Comparison of ENCODE assay signal across 1 cellular context in the genomic region with DNA sequence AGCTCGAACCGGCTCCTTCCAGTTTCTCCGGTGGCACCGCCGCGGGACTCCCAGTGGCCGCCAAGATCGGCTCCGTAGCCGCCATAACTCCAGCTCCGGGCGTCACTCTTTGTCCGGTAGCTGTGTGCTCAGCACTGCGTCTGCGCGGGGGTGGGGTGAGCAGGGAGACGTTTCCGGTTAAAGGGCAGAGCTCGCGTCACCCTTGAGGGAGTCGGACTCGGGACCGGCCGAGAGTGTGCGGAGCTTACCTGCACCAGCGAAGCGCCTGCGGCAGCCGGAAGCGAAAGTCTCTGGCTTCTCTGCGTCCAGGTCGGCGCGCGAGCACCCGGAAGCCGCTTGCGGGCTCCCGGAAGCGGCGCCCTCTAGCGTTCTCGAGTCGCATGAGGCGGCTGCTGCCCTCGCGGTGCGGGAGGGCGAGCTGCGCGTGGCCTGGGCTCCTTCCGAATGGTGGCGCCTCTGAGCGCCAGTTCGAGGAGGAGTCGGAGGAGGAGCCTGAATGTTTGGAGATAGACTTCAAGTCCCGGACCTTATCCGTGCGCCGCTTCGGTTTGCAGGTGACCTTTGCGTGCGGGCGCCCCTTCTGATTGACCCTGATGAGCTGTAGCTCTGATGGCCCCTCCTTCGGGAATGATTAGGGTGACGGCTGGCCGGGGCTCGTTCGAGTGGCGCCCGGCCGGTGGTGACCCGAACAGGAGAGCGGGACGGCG.
TF ChIP-seq lines count a peak whose summit lies in the region.

A gene (minus strand): TSS at position 303 of the 707 bp plus-strand sequence. CDS start 218 bp downstream, at position 85.

TF ChIP-seq in K562, 482 proteins besides CTCF, POLR2A, EP300 and RAD21 (continued from another document and continues in another):
- TF ChIP-seq, protein P1, sequence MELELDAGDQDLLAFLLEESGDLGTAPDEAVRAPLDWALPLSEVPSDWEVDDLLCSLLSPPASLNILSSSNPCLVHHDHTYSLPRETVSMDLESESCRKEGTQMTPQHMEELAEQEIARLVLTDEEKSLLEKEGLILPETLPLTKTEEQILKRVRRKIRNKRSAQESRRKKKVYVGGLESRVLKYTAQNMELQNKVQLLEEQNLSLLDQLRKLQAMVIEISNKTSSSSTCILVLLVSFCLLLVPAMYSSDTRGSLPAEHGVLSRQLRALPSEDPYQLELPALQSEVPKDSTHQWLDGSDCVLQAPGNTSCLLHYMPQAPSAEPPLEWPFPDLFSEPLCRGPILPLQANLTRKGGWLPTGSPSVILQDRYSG (tag; conservative IDR thresholded peaks at IDR 0.05; ENCODE audit: low read depth): no peak
- TF ChIP-seq RBM34 (IDR thresholded peaks at IDR 0.05; ENCODE audit: borderline replicate concordance, insufficient read depth, low read length) (no peak), MAZ (CRISPR knock-in tag; conservative IDR thresholded peaks at IDR 0.05 in 1 of 2, IDR thresholded peaks at IDR 0.05 in 1 of 2) (peak; percentile 92 to 94), POLR2H (tag; IDR thresholded peaks at IDR 0.05; ENCODE audit: low read depth) (peak; percentile 82), ZNF79 (CRISPR knock-in tag; IDR thresholded peaks at IDR 0.05; ENCODE audit: low read depth) (no peak), HLTF (IDR thresholded peaks at IDR 0.05) (no peak), BRD4 (IDR thresholded peaks at IDR 0.05) (no peak), MED1 (CRISPR knock-in tag; IDR thresholded peaks at IDR 0.05; ENCODE audit: borderline replicate concordance) (no peak), MAFK (IDR thresholded peaks at IDR 0.05; ENCODE audit: low read length) (no peak), ZNF561 (CRISPR knock-in tag; conservative IDR thresholded peaks at IDR 0.05) (no peak), ZNF232 (CRISPR knock-in tag; IDR thresholded peaks at IDR 0.05) (peak; percentile 54; the same call in 1 of the 2 replicates), SRSF3 (IDR thresholded peaks at IDR 0.05; ENCODE audit: insufficient read depth, low read length) (no peak), TOE1 (IDR thresholded peaks at IDR 0.05; ENCODE audit: borderline replicate concordance) (peak; percentile 90; the same call in 1 of the 2 replicates), TOE1 (CRISPR knock-in tag; IDR thresholded peaks at IDR 0.05; ENCODE audit: borderline replicate concordance, low read depth) (0 out of 2 replicates have a peak, but pooled peaks have one; percentile 78), SPI1 (IDR thresholded peaks at IDR 0.05; ENCODE audit: borderline replicate concordance, low read depth, low read length) (no peak), CBX5 (IDR thresholded peaks at IDR 0.05; ENCODE audit: borderline replicate concordance, low read depth) (peak; percentile 85; the same call in 1 of the 2 replicates), SMARCA5 (IDR thresholded peaks at IDR 0.05) (peak; percentile 49; the same call in 1 of the 2 replicates), ARNT (IDR thresholded peaks at IDR 0.05) (no peak; a peak in 1 of 4 replicates), ZNF551 (CRISPR knock-in tag; IDR thresholded peaks at IDR 0.05) (no peak), U2AF2 (optimal IDR thresholded peaks at IDR 0.05; ENCODE audit: low read depth, low read length) (no peak), MCM2 (IDR thresholded peaks at IDR 0.05; ENCODE audit: low read depth) (no peak), NR2C1 (IDR thresholded peaks at IDR 0.05) (peak; percentile 84), NR2C1 (tag; IDR thresholded peaks at IDR 0.05) (peak; percentile 87), ZNF586 (CRISPR knock-in tag; conservative IDR thresholded peaks at IDR 0.05) (no peak), ZNF764 (CRISPR knock-in tag; IDR thresholded peaks at IDR 0.05; ENCODE audit: low read depth) (no peak), ETV5 (CRISPR knock-in tag; IDR thresholded peaks at IDR 0.05; ENCODE audit: low read depth) (peak; percentile 89), SREBF1 (IDR thresholded peaks at IDR 0.05; ENCODE audit: borderline replicate concordance, low read depth, low read length) (peak; percentile 87; the same call in 1 of the 2 replicates), ZC3H8 (IDR thresholded peaks at IDR 0.05) (no peak), HIVEP1 (CRISPR knock-in tag; IDR thresholded peaks at IDR 0.05) (no peak), ZNF165 (CRISPR knock-in tag; IDR thresholded peaks at IDR 0.05; ENCODE audit: borderline replicate concordance) (no peak)
- TF ChIP-seq, protein P2, sequence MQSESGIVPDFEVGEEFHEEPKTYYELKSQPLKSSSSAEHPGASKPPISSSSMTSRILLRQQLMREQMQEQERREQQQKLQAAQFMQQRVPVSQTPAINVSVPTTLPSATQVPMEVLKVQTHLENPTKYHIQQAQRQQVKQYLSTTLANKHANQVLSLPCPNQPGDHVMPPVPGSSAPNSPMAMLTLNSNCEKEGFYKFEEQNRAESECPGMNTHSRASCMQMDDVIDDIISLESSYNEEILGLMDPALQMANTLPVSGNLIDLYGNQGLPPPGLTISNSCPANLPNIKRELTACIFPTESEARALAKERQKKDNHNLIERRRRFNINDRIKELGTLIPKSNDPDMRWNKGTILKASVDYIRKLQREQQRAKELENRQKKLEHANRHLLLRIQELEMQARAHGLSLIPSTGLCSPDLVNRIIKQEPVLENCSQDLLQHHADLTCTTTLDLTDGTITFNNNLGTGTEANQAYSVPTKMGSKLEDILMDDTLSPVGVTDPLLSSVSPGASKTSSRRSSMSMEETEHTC (IDR thresholded peaks at IDR 0.05): peak; percentile 53; the same call in 1 of the 2 replicates
- TF ChIP-seq, protein P3, sequence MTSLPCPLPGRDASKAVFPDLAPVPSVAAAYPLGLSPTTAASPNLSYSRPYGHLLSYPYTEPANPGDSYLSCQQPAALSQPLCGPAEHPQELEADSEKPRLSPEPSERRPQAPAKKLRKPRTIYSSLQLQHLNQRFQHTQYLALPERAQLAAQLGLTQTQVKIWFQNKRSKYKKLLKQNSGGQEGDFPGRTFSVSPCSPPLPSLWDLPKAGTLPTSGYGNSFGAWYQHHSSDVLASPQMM (CRISPR knock-in tag; IDR thresholded peaks at IDR 0.05): no peak
- TF ChIP-seq, protein P4, sequence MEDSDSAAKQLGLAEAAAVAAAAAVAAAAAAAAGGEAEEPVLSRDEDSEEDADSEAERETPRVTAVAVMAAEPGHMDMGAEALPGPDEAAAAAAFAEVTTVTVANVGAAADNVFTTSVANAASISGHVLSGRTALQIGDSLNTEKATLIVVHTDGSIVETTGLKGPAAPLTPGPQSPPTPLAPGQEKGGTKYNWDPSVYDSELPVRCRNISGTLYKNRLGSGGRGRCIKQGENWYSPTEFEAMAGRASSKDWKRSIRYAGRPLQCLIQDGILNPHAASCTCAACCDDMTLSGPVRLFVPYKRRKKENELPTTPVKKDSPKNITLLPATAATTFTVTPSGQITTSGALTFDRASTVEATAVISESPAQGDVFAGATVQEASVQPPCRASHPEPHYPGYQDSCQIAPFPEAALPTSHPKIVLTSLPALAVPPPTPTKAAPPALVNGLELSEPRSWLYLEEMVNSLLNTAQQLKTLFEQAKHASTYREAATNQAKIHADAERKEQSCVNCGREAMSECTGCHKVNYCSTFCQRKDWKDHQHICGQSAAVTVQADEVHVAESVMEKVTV (CRISPR knock-in tag; IDR thresholded peaks at IDR 0.05): peak; percentile 46; the same call in 1 of the 2 replicates
- TF ChIP-seq, protein P5, sequence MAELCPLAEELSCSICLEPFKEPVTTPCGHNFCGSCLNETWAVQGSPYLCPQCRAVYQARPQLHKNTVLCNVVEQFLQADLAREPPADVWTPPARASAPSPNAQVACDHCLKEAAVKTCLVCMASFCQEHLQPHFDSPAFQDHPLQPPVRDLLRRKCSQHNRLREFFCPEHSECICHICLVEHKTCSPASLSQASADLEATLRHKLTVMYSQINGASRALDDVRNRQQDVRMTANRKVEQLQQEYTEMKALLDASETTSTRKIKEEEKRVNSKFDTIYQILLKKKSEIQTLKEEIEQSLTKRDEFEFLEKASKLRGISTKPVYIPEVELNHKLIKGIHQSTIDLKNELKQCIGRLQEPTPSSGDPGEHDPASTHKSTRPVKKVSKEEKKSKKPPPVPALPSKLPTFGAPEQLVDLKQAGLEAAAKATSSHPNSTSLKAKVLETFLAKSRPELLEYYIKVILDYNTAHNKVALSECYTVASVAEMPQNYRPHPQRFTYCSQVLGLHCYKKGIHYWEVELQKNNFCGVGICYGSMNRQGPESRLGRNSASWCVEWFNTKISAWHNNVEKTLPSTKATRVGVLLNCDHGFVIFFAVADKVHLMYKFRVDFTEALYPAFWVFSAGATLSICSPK (IDR thresholded peaks at IDR 0.05; ENCODE audit: borderline replicate concordance): no peak
- TF ChIP-seq, protein P6, sequence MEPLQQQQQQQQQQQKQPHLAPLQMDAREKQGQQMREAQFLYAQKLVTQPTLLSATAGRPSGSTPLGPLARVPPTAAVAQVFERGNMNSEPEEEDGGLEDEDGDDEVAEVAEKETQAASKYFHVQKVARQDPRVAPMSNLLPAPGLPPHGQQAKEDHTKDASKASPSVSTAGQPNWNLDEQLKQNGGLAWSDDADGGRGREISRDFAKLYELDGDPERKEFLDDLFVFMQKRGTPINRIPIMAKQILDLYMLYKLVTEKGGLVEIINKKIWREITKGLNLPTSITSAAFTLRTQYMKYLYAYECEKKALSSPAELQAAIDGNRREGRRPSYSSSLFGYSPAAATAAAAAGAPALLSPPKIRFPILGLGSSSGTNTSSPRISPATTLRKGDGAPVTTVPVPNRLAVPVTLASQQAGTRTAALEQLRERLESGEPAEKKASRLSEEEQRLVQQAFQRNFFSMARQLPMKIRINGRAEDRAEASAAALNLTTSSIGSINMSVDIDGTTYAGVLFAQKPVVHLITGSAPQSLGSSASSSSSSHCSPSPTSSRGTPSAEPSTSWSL (CRISPR knock-in tag; IDR thresholded peaks at IDR 0.05; ENCODE audit: borderline replicate concordance): no peak
- TF ChIP-seq, protein P7, sequence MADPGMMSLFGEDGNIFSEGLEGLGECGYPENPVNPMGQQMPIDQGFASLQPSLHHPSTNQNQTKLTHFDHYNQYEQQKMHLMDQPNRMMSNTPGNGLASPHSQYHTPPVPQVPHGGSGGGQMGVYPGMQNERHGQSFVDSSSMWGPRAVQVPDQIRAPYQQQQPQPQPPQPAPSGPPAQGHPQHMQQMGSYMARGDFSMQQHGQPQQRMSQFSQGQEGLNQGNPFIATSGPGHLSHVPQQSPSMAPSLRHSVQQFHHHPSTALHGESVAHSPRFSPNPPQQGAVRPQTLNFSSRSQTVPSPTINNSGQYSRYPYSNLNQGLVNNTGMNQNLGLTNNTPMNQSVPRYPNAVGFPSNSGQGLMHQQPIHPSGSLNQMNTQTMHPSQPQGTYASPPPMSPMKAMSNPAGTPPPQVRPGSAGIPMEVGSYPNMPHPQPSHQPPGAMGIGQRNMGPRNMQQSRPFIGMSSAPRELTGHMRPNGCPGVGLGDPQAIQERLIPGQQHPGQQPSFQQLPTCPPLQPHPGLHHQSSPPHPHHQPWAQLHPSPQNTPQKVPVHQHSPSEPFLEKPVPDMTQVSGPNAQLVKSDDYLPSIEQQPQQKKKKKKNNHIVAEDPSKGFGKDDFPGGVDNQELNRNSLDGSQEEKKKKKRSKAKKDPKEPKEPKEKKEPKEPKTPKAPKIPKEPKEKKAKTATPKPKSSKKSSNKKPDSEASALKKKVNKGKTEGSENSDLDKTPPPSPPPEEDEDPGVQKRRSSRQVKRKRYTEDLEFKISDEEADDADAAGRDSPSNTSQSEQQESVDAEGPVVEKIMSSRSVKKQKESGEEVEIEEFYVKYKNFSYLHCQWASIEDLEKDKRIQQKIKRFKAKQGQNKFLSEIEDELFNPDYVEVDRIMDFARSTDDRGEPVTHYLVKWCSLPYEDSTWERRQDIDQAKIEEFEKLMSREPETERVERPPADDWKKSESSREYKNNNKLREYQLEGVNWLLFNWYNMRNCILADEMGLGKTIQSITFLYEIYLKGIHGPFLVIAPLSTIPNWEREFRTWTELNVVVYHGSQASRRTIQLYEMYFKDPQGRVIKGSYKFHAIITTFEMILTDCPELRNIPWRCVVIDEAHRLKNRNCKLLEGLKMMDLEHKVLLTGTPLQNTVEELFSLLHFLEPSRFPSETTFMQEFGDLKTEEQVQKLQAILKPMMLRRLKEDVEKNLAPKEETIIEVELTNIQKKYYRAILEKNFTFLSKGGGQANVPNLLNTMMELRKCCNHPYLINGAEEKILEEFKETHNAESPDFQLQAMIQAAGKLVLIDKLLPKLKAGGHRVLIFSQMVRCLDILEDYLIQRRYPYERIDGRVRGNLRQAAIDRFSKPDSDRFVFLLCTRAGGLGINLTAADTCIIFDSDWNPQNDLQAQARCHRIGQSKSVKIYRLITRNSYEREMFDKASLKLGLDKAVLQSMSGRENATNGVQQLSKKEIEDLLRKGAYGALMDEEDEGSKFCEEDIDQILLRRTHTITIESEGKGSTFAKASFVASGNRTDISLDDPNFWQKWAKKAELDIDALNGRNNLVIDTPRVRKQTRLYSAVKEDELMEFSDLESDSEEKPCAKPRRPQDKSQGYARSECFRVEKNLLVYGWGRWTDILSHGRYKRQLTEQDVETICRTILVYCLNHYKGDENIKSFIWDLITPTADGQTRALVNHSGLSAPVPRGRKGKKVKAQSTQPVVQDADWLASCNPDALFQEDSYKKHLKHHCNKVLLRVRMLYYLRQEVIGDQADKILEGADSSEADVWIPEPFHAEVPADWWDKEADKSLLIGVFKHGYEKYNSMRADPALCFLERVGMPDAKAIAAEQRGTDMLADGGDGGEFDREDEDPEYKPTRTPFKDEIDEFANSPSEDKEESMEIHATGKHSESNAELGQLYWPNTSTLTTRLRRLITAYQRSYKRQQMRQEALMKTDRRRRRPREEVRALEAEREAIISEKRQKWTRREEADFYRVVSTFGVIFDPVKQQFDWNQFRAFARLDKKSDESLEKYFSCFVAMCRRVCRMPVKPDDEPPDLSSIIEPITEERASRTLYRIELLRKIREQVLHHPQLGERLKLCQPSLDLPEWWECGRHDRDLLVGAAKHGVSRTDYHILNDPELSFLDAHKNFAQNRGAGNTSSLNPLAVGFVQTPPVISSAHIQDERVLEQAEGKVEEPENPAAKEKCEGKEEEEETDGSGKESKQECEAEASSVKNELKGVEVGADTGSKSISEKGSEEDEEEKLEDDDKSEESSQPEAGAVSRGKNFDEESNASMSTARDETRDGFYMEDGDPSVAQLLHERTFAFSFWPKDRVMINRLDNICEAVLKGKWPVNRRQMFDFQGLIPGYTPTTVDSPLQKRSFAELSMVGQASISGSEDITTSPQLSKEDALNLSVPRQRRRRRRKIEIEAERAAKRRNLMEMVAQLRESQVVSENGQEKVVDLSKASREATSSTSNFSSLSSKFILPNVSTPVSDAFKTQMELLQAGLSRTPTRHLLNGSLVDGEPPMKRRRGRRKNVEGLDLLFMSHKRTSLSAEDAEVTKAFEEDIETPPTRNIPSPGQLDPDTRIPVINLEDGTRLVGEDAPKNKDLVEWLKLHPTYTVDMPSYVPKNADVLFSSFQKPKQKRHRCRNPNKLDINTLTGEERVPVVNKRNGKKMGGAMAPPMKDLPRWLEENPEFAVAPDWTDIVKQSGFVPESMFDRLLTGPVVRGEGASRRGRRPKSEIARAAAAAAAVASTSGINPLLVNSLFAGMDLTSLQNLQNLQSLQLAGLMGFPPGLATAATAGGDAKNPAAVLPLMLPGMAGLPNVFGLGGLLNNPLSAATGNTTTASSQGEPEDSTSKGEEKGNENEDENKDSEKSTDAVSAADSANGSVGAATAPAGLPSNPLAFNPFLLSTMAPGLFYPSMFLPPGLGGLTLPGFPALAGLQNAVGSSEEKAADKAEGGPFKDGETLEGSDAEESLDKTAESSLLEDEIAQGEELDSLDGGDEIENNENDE (IDR thresholded peaks at IDR 0.05; ENCODE audit: low read depth, low read length): peak; percentile 48
